ENCODE assay signal across 12 cellular contexts in the genomic region with DNA sequence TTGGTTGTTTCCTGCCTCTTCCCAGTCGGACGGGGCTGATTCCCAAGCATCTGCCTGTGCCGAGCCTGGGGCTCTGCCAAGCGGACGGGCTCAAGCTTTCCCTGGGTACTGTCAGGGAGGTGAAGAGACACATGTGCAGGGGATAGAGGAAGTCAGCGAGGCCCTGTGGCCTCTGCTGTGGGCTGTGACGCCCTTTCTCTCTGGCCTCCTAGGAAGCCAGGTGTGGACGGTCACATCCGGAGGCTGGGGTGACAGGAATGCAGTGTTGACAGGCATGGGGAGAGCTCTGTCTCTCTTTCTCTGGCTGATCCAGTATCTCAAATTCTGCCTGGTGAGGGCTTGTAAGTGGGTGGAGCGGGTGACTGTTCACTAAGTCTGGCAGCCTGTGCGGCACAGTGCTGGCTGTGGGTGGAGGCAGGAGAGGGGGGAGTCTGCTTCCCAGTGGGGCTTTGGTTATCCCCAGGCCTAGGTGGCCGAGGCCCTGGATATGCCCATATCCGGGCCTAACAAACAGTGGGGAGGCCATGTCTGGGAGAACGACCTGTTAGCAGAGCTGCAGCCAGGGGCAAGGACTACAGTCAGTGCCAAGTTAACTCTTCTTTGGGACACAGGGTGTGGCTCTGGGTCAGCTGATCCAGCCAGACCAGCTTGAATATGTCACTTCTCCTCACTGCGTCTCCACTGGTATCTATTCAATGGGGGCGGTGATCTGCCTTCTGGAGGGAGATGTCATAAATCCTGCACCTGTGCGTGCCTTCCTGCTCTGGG. TPM values are rescaled to one million over a fixed set of nuclear protein-coding genes. Genes with fewer than 3 reads are reported as not detected.
DNase-seq lines count a peak whose midpoint lies in the region; ATAC-seq and TF ChIP-seq lines count a peak whose summit lies in the region.
"Had no signal": no experiment of that assay in that cellular context is flagged by ENCODE, and none has a peak within 500 bp of the region (broad histone marks: within the 10 kb centered on the region; RNA-seq: fewer than 3 reads in every experiment).

No MANE protein-coding gene starts in this region.

- H3K27me3 ChIP-seq in left ventricle myocardium inferior (ENCODE audit: low read depth) = no peaks in the 10 kb centered on the region
- no peaks in the 10 kb centered on the region for H3K27me3 ChIP-seq in transverse colon
- no peaks in the 10 kb centered on the region for H3K27me3 ChIP-seq in HAP-1 (ENCODE audit: low read depth)
- H3K27me3 ChIP-seq: body of pancreas had no signal

- no peak for ATAC-seq in activated naive CD8-positive, alpha-beta T cell treated with anti-CD3 and anti-CD28 coated beads, Interleukin-2, amount 10 ng/mL, durations not matched to agents 7 days and 5 days (ENCODE audit: low read depth)
- ATAC-seq: body of pancreas had no signal

- H3K4me3 ChIP-seq in left ventricle myocardium inferior (no peak overlapping the region), transverse colon (no peak overlapping the region), HAP-1 (no peak overlapping the region)
- H3K4me3 ChIP-seq: body of pancreas had no signal

- H3K4me1 Mint-ChIP-seq in activated naive CD4-positive, alpha-beta T cell treated with anti-CD3 and anti-CD28 coated beads for 36 hours (ENCODE audit: low read depth) = peaks cover 11% of the 10 kb centered on the region
- H3K4me1 Mint-ChIP-seq in activated naive CD8-positive, alpha-beta T cell treated with anti-CD3 and anti-CD28 coated beads, Interleukin-2, amount 10 ng/mL, durations not matched to agents 7 days and 5 days = peaks cover 11% of the 10 kb centered on the region

- 67 to 80% methylated on average over 3 to 10 of the region's 17 CpGs for WGBS in transverse colon (ENCODE audit: low coverage in 1 of 2), 2 donors

- H3K9me3 ChIP-seq in left ventricle myocardium inferior (replicated peaks) (no peaks in the 10 kb centered on the region), transverse colon (no peaks in the 10 kb centered on the region), HAP-1 (no peaks in the 10 kb centered on the region)
- H3K9me3 ChIP-seq: body of pancreas had no signal

- TF ChIP-seq EP300 in transverse colon (IDR thresholded peaks at IDR 0.05; ENCODE audit: low read depth) = no peak

- TF ChIP-seq CTCF in left ventricle myocardium inferior (IDR thresholded peaks at IDR 0.05; ENCODE audit: borderline replicate concordance) = no peak
- TF ChIP-seq CTCF in transverse colon (IDR thresholded peaks at IDR 0.05) = no peak

- in situ Hi-C loops in transverse colon (cut with MboI; ENCODE audit: low pct_ligation_motif_present in 1 of 4, low pct_unique_long_range_greater_than_20kb in 1 of 4, low sequenced_read_pairs in 3 of 4) (no loop called here), HAP-1 (cut with MboI; ENCODE audit: low sequenced_read_pairs) (no loop called here)

- POLR2A ChIA-PET in activated naive CD8-positive, alpha-beta T cell treated with anti-CD3 and anti-CD28 coated beads, Interleukin-2, amount 10 ng/mL, durations not matched to agents 7 days and 5 days (lab: Charles Lee) = no interaction called here

- H3K27ac ChIP-seq in left ventricle myocardium inferior (replicated peaks) (peak overlapping the region; percentile 73), transverse colon (peak overlapping the region in 3 of 4 donors; percentile 27 to 64 (median 29))
- H3K27ac ChIP-seq: body of pancreas had no signal

- CTCF ChIA-PET in activated naive CD4-positive, alpha-beta T cell treated with anti-CD3 and anti-CD28 coated beads for 36 hours (lab: Charles Lee) = interaction anchor here (1.4 kb wide), 1 partner anchor 25 kb away, joined by 3 read pairs; no protein-coding TSS in a partner anchor

- H3K4me3 Mint-ChIP-seq in activated naive CD4-positive, alpha-beta T cell treated with anti-CD3 and anti-CD28 coated beads for 36 hours = peak overlapping the region; percentile 80
- H3K4me3 Mint-ChIP-seq in activated naive CD8-positive, alpha-beta T cell treated with anti-CD3 and anti-CD28 coated beads, Interleukin-2, amount 10 ng/mL, durations not matched to agents 7 days and 5 days = peak overlapping the region; percentile 70

- TF ChIP-seq POLR2A in transverse colon (IDR thresholded peaks at IDR 0.05) = no peak

- no peak for DNase-seq in activated naive CD4-positive, alpha-beta T cell treated with anti-CD3 and anti-CD28 coated beads for 36 hours
- no peak for DNase-seq in activated naive CD4-positive, alpha-beta T cell treated with anti-CD3 and anti-CD28 coated beads, Interleukin-2, amount 50 U/mL, for 16 hours
- DNase-seq in activated naive CD8-positive, alpha-beta T cell treated with anti-CD3 and anti-CD28 coated beads, Interleukin-2, amount 10 ng/mL, durations not matched to agents 7 days and 5 days = no peak
- DNase-seq in left ventricle myocardium inferior = peak; percentile 47
- no peak for DNase-seq in transverse colon
- DNase-seq in HAP-1 (ENCODE audit: low spot score in 2 of 2) = no peak
- no peak for DNase-seq in A172 (ENCODE audit: low spot score)
- DNase-seq in NCI-H1092 (lab: John Stamatoyannopoulos, UW) = no peak
- DNase-seq: activated CD4-positive, alpha-beta T cell treated with anti-CD3 and anti-CD28 coated beads, Interleukin-2, amount 50 U/mL, for 48 hours; body of pancreas; MM.1S; retina had no signal

- peaks cover 5% of the 10 kb centered on the region for H3K36me3 Mint-ChIP-seq in activated naive CD4-positive, alpha-beta T cell treated with anti-CD3 and anti-CD28 coated beads for 36 hours (ENCODE audit: low read depth)
- peaks cover 7% of the 10 kb centered on the region for H3K36me3 Mint-ChIP-seq in activated naive CD8-positive, alpha-beta T cell treated with anti-CD3 and anti-CD28 coated beads, Interleukin-2, amount 10 ng/mL, durations not matched to agents 7 days and 5 days

- H3K4me1 ChIP-seq in left ventricle myocardium inferior = peaks cover 30% of the 10 kb centered on the region
- peaks cover 13 to 45% (median 39%) of the 10 kb centered on the region in 4 donors for H3K4me1 ChIP-seq in transverse colon
- H3K4me1 ChIP-seq in HAP-1 = no peaks in the 10 kb centered on the region

- H3K36me3 ChIP-seq in left ventricle myocardium inferior = peaks cover 26% of the 10 kb centered on the region
- H3K36me3 ChIP-seq in transverse colon = no peaks in the 10 kb centered on the region
- H3K36me3 ChIP-seq in HAP-1 (replicated peaks) = no peaks in the 10 kb centered on the region; the same call in 1 of the 2 replicates

- no peaks in the 10 kb centered on the region for H3K27me3 Mint-ChIP-seq in activated naive CD4-positive, alpha-beta T cell treated with anti-CD3 and anti-CD28 coated beads for 36 hours (ENCODE audit: low read depth)
- no peaks in the 10 kb centered on the region for H3K27me3 Mint-ChIP-seq in activated naive CD8-positive, alpha-beta T cell treated with anti-CD3 and anti-CD28 coated beads, Interleukin-2, amount 10 ng/mL, durations not matched to agents 7 days and 5 days

- H3K9me3 Mint-ChIP-seq in activated naive CD4-positive, alpha-beta T cell treated with anti-CD3 and anti-CD28 coated beads for 36 hours = no peaks in the 10 kb centered on the region
- no peaks in the 10 kb centered on the region for H3K9me3 Mint-ChIP-seq in activated naive CD8-positive, alpha-beta T cell treated with anti-CD3 and anti-CD28 coated beads, Interleukin-2, amount 10 ng/mL, durations not matched to agents 7 days and 5 days

- no peak overlapping the region for H3K27ac Mint-ChIP-seq in activated naive CD4-positive, alpha-beta T cell treated with anti-CD3 and anti-CD28 coated beads for 36 hours
- H3K27ac Mint-ChIP-seq in activated naive CD8-positive, alpha-beta T cell treated with anti-CD3 and anti-CD28 coated beads, Interleukin-2, amount 10 ng/mL, durations not matched to agents 7 days and 5 days = no peak overlapping the region

- intact Hi-C loops in activated naive CD4-positive, alpha-beta T cell treated with anti-CD3 and anti-CD28 coated beads for 36 hours (cut with micrococcal nuclease) = no loop called here
- intact Hi-C loops in left ventricle myocardium inferior (cut with micrococcal nuclease) (no loop called here), transverse colon (cut with DNase I; ENCODE audit: low total_unique reads) (no loop called here)

RNA-seq across cellular contexts. Expression of gene KCTD17, which starts 2.0 kb away (rescaled TPM):
- 10 to 100 TPM; 22.6 to 23.1 TPM for total RNA-seq in activated naive CD4-positive, alpha-beta T cell treated with anti-CD3 and anti-CD28 coated beads for 36 hours
- 10 to 100 TPM; 28.1 to 34.7 TPM for total RNA-seq in activated naive CD8-positive, alpha-beta T cell treated with anti-CD3 and anti-CD28 coated beads, Interleukin-2, amount 10 ng/mL, durations not matched to agents 7 days and 5 days
- total RNA-seq in left ventricle myocardium inferior = 14.3 TPM
- 10 to 100 TPM; 11.2 to 61.3 (median 35.1) TPM for total RNA-seq in transverse colon
- 20.5 and 21.3 TPM in 2 replicates for total RNA-seq in A172 (2014; rRNA removed; shearing (Covaris generic))

RNA-seq across cellular contexts. Expression of gene MPST, which starts 34.0 kb away (rescaled TPM):
- total RNA-seq in activated naive CD4-positive, alpha-beta T cell treated with anti-CD3 and anti-CD28 coated beads for 36 hours = 1 to 10 TPM; 2.8 to 2.9 TPM
- total RNA-seq in activated naive CD8-positive, alpha-beta T cell treated with anti-CD3 and anti-CD28 coated beads, Interleukin-2, amount 10 ng/mL, durations not matched to agents 7 days and 5 days = 10 to 100 TPM; 23.1 to 23.4 TPM
- total RNA-seq in left ventricle myocardium inferior (58.3 TPM), transverse colon (100 to 1,000 TPM; 407 to 964 (median 541) TPM)
- 57.0 and 68.4 TPM in 2 replicates for total RNA-seq in A172 (2014; rRNA removed; shearing (Covaris generic))

RNA-seq across cellular contexts. Expression of gene TST, which starts 34.2 kb away (rescaled TPM):
- under 1 TPM; 0.38 to 0.44 TPM for total RNA-seq in activated naive CD4-positive, alpha-beta T cell treated with anti-CD3 and anti-CD28 coated beads for 36 hours
- total RNA-seq in activated naive CD8-positive, alpha-beta T cell treated with anti-CD3 and anti-CD28 coated beads, Interleukin-2, amount 10 ng/mL, durations not matched to agents 7 days and 5 days = 1 to 10 TPM; 3.7 to 6.1 TPM
- total RNA-seq in left ventricle myocardium inferior (39.8 TPM), transverse colon (100 to 1,000 TPM; 246 to 719 (median 557) TPM)
- 37.3 and 48.1 TPM in 2 replicates for total RNA-seq in A172 (2014; rRNA removed; shearing (Covaris generic))

RNA-seq across cellular contexts. Expression of gene TMPRSS6, which starts 56.0 kb away (rescaled TPM):
- total RNA-seq in activated naive CD4-positive, alpha-beta T cell treated with anti-CD3 and anti-CD28 coated beads for 36 hours = 10 to 100 TPM; 10.7 to 10.9 TPM
- total RNA-seq in activated naive CD8-positive, alpha-beta T cell treated with anti-CD3 and anti-CD28 coated beads, Interleukin-2, amount 10 ng/mL, durations not matched to agents 7 days and 5 days = 1 to 10 TPM; 1.8 to 2.2 TPM
- total RNA-seq in left ventricle myocardium inferior (not detected), transverse colon (1 to 10 TPM in 1 of 4 donors, under 1 TPM in 2, not detected in 1; 0.16 to 4.9 (median 0.41) TPM)
- not detected in 2 replicates for total RNA-seq in A172 (2014; rRNA removed; shearing (Covaris generic))

Comparison
In these comparisons a context has a peak if more than half of its experiments do, and no peak if none do; other contexts are left out.
1. RNA of gene MPST, which starts 34.0 kb away (total RNA-seq): 407 to 964 TPM in transverse colon, 58.3 TPM in left ventricle myocardium inferior (single experiment), 57.0 to 68.4 TPM in A172 and 23.1 to 23.4 TPM in activated naive CD8-positive, alpha-beta T cell treated with anti-CD3 and anti-CD28 coated beads, Interleukin-2, amount 10 ng/mL, durations not matched to agents 7 days and 5 days; 2.8 to 2.9 TPM in activated naive CD4-positive, alpha-beta T cell treated with anti-CD3 and anti-CD28 coated beads for 36 hours; every median in the first group is over 4 times any median in the second.